ENCODE assay signal across 8 cellular contexts in genomic region chr5:58199087-58199486, GRCh38.
"Had no signal": no experiment of that assay in that cellular context is flagged by ENCODE, and none has a peak within 500 bp of the region (broad histone marks: within the 10 kb centered on the region; RNA-seq: fewer than 3 reads in every experiment).

No MANE protein-coding gene starts in this region.

- H3K9ac ChIP-seq: GM23248 had no signal

- H3K9me3 Mint-ChIP-seq: HFFc6 had no signal

- H2AFZ ChIP-seq: GM23248 had no signal

- H3K36me3 ChIP-seq: HAP-1 had no signal

- H3K4me3 Mint-ChIP-seq: HFFc6 had no signal

- H3K27ac Mint-ChIP-seq: HFFc6 had no signal

- DNase-seq: GM23248, GOT3, H7, HFFc6, IMR-90 had no signal

- FAIRE-seq: HTR-8/SVneo had no signal

- H3K4me3 ChIP-seq: GM23248, HAP-1 had no signal

- H3K27ac ChIP-seq: GM23248 had no signal

- H3K4me1 ChIP-seq: HAP-1 had no signal

- ATAC-seq: HCT116 had no signal

- H3K9me3 ChIP-seq: HAP-1 had no signal
